ENCODE assay signal across 7 cellular contexts in the genomic region with DNA sequence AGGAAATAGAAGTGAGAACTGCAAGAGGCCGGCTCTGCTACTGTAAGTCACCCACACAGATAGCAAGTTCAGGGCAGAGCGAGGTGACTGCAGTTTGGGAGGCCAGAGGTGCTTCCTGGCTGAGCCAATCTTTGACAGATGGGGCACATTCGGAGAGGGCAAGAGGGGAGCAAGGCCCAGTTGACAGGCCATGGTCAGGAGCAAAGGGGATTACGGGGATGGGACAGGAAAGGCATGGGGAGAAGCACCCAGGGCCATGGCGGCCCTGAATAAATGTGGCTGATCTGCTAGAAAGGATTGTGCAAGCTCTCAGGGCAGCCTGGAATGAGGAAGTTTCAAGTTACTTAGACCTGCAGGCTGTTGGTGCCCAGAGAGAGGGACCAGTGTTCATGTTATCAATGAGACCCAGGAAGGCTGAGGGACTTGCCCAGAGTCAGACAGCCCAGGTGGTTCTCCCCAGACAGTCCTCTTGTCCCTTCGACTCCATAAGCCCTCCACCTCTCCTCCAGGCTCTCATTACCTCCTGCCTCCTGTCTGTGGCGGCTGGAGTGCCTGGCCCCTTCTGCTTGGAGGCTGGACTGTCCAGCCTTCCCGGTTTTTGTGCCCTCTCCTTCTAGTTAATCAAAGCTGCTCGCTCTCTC.
DNase-seq lines count a peak whose midpoint lies in the region; ATAC-seq and TF ChIP-seq lines count a peak whose summit lies in the region.

No MANE protein-coding gene starts in this region.

- peak overlapping the region; percentile 98 for H4K5ac ChIP-seq in IMR-90 (ENCODE audit: low read depth, low read length)

- H3K4me3 ChIP-seq in IMR-90 (ENCODE audit: insufficient read depth, low read depth, low read length): no peak overlapping the region
- H3K4me3 ChIP-seq in iPS-15b (ENCODE audit: low read depth, low read length): no peak overlapping the region
- no peak overlapping the region for H3K4me3 ChIP-seq in tibial nerve

- H2AK5ac ChIP-seq in IMR-90 (ENCODE audit: low read depth, low read length): peak overlapping the region; percentile 96

- DNase-seq in IMR-90 (peak; percentile 78), UCSD-AML1 (lab: John Stamatoyannopoulos, UW; ENCODE audit: unreplicated experiment) (peak; percentile 56), tibial nerve (ENCODE audit: low spot score in 2 of 2) (no peak), NCI-H1092 treated with DMSO at 0.1 percent for 48 hours (lab: John Stamatoyannopoulos, UW) (no peak)

- peak overlapping the region; percentile 96 for H3K4ac ChIP-seq in IMR-90 (ENCODE audit: low read depth, low read length)

- dilution Hi-C loops in IMR-90 (cut with HindIII; ENCODE audit: low sequenced_read_pairs, unreplicated experiment): no loop called here

- intact Hi-C loops in IMR-90 (cut with micrococcal nuclease): loop anchor here (5.0 to 10.0 kb wide), 2 partner anchors 57 to 430 kb away; no protein-coding TSS in a partner anchor

- peak overlapping the region; percentile 93 for H3K14ac ChIP-seq in IMR-90 (replicated peaks; ENCODE audit: low read depth, low read length)

- H3K79me1 ChIP-seq in IMR-90 (ENCODE audit: low read depth in 1 of 2, low read length in 2 of 2): peaks cover 50 to 96% of the 10 kb centered on the region in 2 experiments

- peak overlapping the region; percentile 93 for H2BK120ac ChIP-seq in IMR-90 (ENCODE audit: low read depth, low read length)

- POLR2A ChIA-PET in IMR-90 (lab: Charles Lee; ENCODE audit: unreplicated experiment): no interaction called here

- no peak for TF ChIP-seq RAD21 in IMR-90 (IDR thresholded peaks at IDR 0.05; ENCODE audit: low read length)

- H2BK5ac ChIP-seq in IMR-90 (ENCODE audit: low read depth, low read length, poor library complexity, severe bottlenecking): peak overlapping the region; percentile 94

- peak overlapping the region; percentile 92 for H2BK20ac ChIP-seq in IMR-90 (ENCODE audit: low read depth, low read length)

- CTCF ChIA-PET in IMR-90 (lab: Yijun Ruan, JAX): interaction anchor here (1.9 to 2.8 kb wide), 2 partner anchors 21 to 186 kb away, joined by 4 to 17 read pairs; no protein-coding TSS in a partner anchor

- in situ Hi-C loops in IMR-90 (cut with MboI; ENCODE audit: low sequenced_read_pairs): loop anchor here (5.0 kb wide), 2 partner anchors 115 to 185 kb away; no protein-coding TSS in a partner anchor

- TF ChIP-seq EP300 in tibial nerve (IDR thresholded peaks at IDR 0.05): no peak

- peak overlapping the region; percentile 67 for H3K9ac ChIP-seq in IMR-90 (ENCODE audit: low read depth, low read length)
- peak overlapping the region; percentile 3 for H3K9ac ChIP-seq in iPS-15b (ENCODE audit: low read depth, low read length)

- peak overlapping the region; percentile 93 for H4K91ac ChIP-seq in IMR-90 (ENCODE audit: insufficient read depth, low read depth, low read length)

- H2BK15ac ChIP-seq in IMR-90 (ENCODE audit: low read depth, low read length): peak overlapping the region; percentile 49; the same call in 2 of the 3 replicates

- H4K20me1 ChIP-seq in IMR-90 (ENCODE audit: insufficient read depth, low read length): peaks cover 41% of the 10 kb centered on the region

- H3K9me1 ChIP-seq in IMR-90 (ENCODE audit: insufficient read depth, low read length): peaks cover 38% of the 10 kb centered on the region

- H3K18ac ChIP-seq in IMR-90 (ENCODE audit: low read depth, low read length): peak overlapping the region; percentile 94

- peak overlapping the region; percentile 29 to 91; a peak in 3 of 4 replicates for H4K8ac ChIP-seq in IMR-90 (ENCODE audit: low read depth in 2 of 2, low read length in 2 of 2)

- peak overlapping the region; percentile 85 for H2AK9ac ChIP-seq in IMR-90 (replicated peaks; ENCODE audit: low read depth, low read length, poor library complexity)

- H3K27me3 ChIP-seq in IMR-90 (ENCODE audit: control insufficient read depth, insufficient read depth, low read length): no peaks in the 10 kb centered on the region
- no peaks in the 10 kb centered on the region for H3K27me3 ChIP-seq in iPS-15b (ENCODE audit: control insufficient read depth, insufficient read depth, low read length)
- no peaks in the 10 kb centered on the region for H3K27me3 ChIP-seq in tibial nerve

- H3K23ac ChIP-seq in IMR-90 (ENCODE audit: low read depth, low read length): peak overlapping the region; percentile 81

- H3K4me2 ChIP-seq in IMR-90 (ENCODE audit: low read depth, low read length): peak overlapping the region; percentile 68

- H3K9me3 ChIP-seq in IMR-90 (ENCODE audit: control insufficient read depth, insufficient read depth, low read length): no peaks in the 10 kb centered on the region
- peaks cover 3% of the 10 kb centered on the region for H3K9me3 ChIP-seq in iPS-15b (ENCODE audit: control insufficient read depth, insufficient read depth, low read length)
- H3K9me3 ChIP-seq in tibial nerve: no peaks in the 10 kb centered on the region

- TF ChIP-seq POLR2A in IMR-90 (IDR thresholded peaks at IDR 0.05; ENCODE audit: low read depth, low read length) (no peak), tibial nerve (IDR thresholded peaks at IDR 0.05) (no peak)

- WGBS in IMR-90 (ENCODE audit: extremely low coverage in 2 of 2, insufficient read length in 1 of 2), 2 experiments: 33% methylated on average over 6 of the region's 9 CpGs; no CpG with 5 or more reads in 1 of the 2 experiments
- WGBS in tibial nerve, 2 donors: 64 to 67% methylated on average over 9 of the region's 9 CpGs

- ATAC-seq in IMR-90 (ENCODE audit: low read depth) (peak; percentile 89), GM18867 (IDR thresholded peaks at IDR 0.05; ENCODE audit: unreplicated experiment) (no peak), HG02763 (IDR thresholded peaks at IDR 0.05; ENCODE audit: unreplicated experiment) (no peak)

- no TSS peak for BruUV-seq in IMR-90 (replicated peaks; lab: Mats Ljungman, UMichigan)

- H2AFZ ChIP-seq in IMR-90 (replicated peaks; ENCODE audit: low read length, poor library complexity): peak overlapping the region; percentile 77

- peak overlapping the region; percentile 49; the same call in 1 of the 2 replicates for H3K56ac ChIP-seq in IMR-90 (ENCODE audit: extremely low read depth, insufficient read depth, low read length)

- H3K36me3 ChIP-seq in IMR-90 (ENCODE audit: control insufficient read depth, insufficient read depth, low read length): peaks cover 12% of the 10 kb centered on the region
- H3K36me3 ChIP-seq in iPS-15b (ENCODE audit: control insufficient read depth, insufficient read depth, low read length): no peaks in the 10 kb centered on the region
- H3K36me3 ChIP-seq in tibial nerve: peaks cover 0 to 20% (median 0%) of the 10 kb centered on the region in 3 donors

- H3K27ac ChIP-seq in IMR-90 (ENCODE audit: insufficient read depth, low read length): peak overlapping the region; percentile 97
- peak overlapping the region in 3 of 4 donors; percentile 11 to 87 (median 60) for H3K27ac ChIP-seq in tibial nerve

- H3K4me1 ChIP-seq in IMR-90 (ENCODE audit: control insufficient read depth, insufficient read depth, low read length) (peaks cover 30% of the 10 kb centered on the region), iPS-15b (ENCODE audit: control insufficient read depth, insufficient read depth, low read length) (no peaks in the 10 kb centered on the region), tibial nerve (peaks cover 0 to 51% (median 4%) of the 10 kb centered on the region in 4 donors)

- TF ChIP-seq CTCF in IMR-90 (conservative IDR thresholded peaks at IDR 0.05; ENCODE audit: low read depth, low read length): no peak
- TF ChIP-seq CTCF in tibial nerve (IDR thresholded peaks at IDR 0.05): no peak

TF ChIP-seq in IMR-90, 13 proteins besides CTCF, POLR2A, EP300 and RAD21:
- TF ChIP-seq BHLHE40 (IDR thresholded peaks at IDR 0.05; ENCODE audit: low read depth, low read length) (no peak), CEBPB (IDR thresholded peaks at IDR 0.05; ENCODE audit: low read depth, low read length) (peak; percentile 98)
TF ChIP-seq in IMR-90: peak in this region for 1.

Comparison
In these comparisons a context has a peak if more than half of its experiments do, and no peak if none do; other contexts are left out.
1. DNase-seq: peak in IMR-90 (single experiment) and UCSD-AML1 (single experiment); none in tibial nerve (0 of 2) and NCI-H1092 treated with DMSO at 0.1 percent for 48 hours (single experiment).